19 cellular contexts compared by ENCODE assay signal in genomic region chr10:29050081-29050480, GRCh38.
DNase-seq lines count a peak whose midpoint lies in the region; ATAC-seq, FAIRE-seq and TF ChIP-seq lines count a peak whose summit lies in the region.
"Had no signal": no experiment of that assay in that cellular context is flagged by ENCODE, and none has a peak within 500 bp of the region (broad histone marks: within the 10 kb centered on the region; RNA-seq: fewer than 3 reads in every experiment).

No MANE protein-coding gene starts in this region.

- H3K9me3 Mint-ChIP-seq in mesothelial cell of epicardium (no peaks in the 10 kb centered on the region), type B pancreatic cell (peaks cover 8% of the 10 kb centered on the region)

- H3K4me3 Mint-ChIP-seq in mesothelial cell of epicardium = no peak overlapping the region
- H3K4me3 Mint-ChIP-seq in type B pancreatic cell = no peak overlapping the region
- H3K4me3 Mint-ChIP-seq: B cell; CD4-positive, alpha-beta T cell had no signal

- H3K27me3 Mint-ChIP-seq in mesothelial cell of epicardium (ENCODE audit: low read depth) (no peaks in the 10 kb centered on the region), type B pancreatic cell (peaks cover 7% of the 10 kb centered on the region)

- ATAC-seq in GM18519 (IDR thresholded peaks at IDR 0.05; ENCODE audit: low FRiP score, unreplicated experiment) = peak; percentile 58
- peak; percentile 79 for ATAC-seq in GM19463 (IDR thresholded peaks at IDR 0.05; ENCODE audit: unreplicated experiment)
- peak; percentile 57 for ATAC-seq in HG03097 (IDR thresholded peaks at IDR 0.05; ENCODE audit: low FRiP score, unreplicated experiment)
- ATAC-seq: PC-3 had no signal

- H3K4me3 ChIP-seq in foreskin fibroblast (ENCODE audit: low read depth in 1 of 2, low read length in 2 of 2) = no peak overlapping the region

- H3K36me3 Mint-ChIP-seq in mesothelial cell of epicardium = no peaks in the 10 kb centered on the region
- no peaks in the 10 kb centered on the region for H3K36me3 Mint-ChIP-seq in type B pancreatic cell

- TF ChIP-seq CTCF in mesothelial cell of epicardium (IDR thresholded peaks at IDR 0.05; ENCODE audit: unreplicated experiment) (no peak), type B pancreatic cell (conservative IDR thresholded peaks at IDR 0.05) (no peak), foreskin fibroblast (IDR thresholded peaks at IDR 0.05; ENCODE audit: low read depth, low read length) (no peak)

- TF ChIP-seq POLR2A in GM12891 (IDR thresholded peaks at IDR 0.05; ENCODE audit: low read depth, low read length) = no peak

- H3K4me1 Mint-ChIP-seq in mesothelial cell of epicardium (peaks cover 10% of the 10 kb centered on the region), type B pancreatic cell (ENCODE audit: unreplicated experiment) (peaks cover 10% of the 10 kb centered on the region)
- H3K4me1 Mint-ChIP-seq: B cell had no signal

- no peak for FAIRE-seq in GM12891 (lab: Jason Lieb, UNC)

- peak overlapping the region; percentile 68 for H3K27ac Mint-ChIP-seq in mesothelial cell of epicardium
- H3K27ac Mint-ChIP-seq in type B pancreatic cell = no peak overlapping the region
- H3K27ac Mint-ChIP-seq: B cell; CD4-positive, alpha-beta T cell had no signal

- DNase-seq in mesothelial cell of epicardium (ENCODE audit: low spot score in 2 of 2, unreplicated experiment in 2 of 2) (no peak), GM12891 (ENCODE audit: insufficient read length, low spot score) (no peak), type B pancreatic cell (ENCODE audit: extremely low spot score, unreplicated experiment) (no peak), foreskin fibroblast (no peak)
- DNase-seq: CD4-positive, alpha-beta T cell; DMS79 treated with DMSO at 0.1 percent for 48 hours; GDM1; GOT3; KG1; NCI-H1092; NCI-H2227 treated with DMSO at 0.1 percent for 48 hours; NCI-H526; NK-92 treated with Interleukin-12 subunit alpha and Interleukin-12 subunit beta, amount 100 ng/mL, for 24 hours; PC-3; T-helper 1 cell had no signal

TF ChIP-seq in GM12891, 5 proteins besides CTCF, POLR2A, EP300 and RAD21:
- TF ChIP-seq POLR2AphosphoS5 (IDR thresholded peaks at IDR 0.05; ENCODE audit: low read depth, low read length) (no peak), POU2F2 (IDR thresholded peaks at IDR 0.05; ENCODE audit: low read depth, low read length) (no peak), TAF1 (IDR thresholded peaks at IDR 0.05; ENCODE audit: low read depth, low read length) (no peak), SPI1 (IDR thresholded peaks at IDR 0.05; ENCODE audit: low read depth, low read length) (no peak), PAX5 (IDR thresholded peaks at IDR 0.05; ENCODE audit: insufficient read depth, low read length, severe bottlenecking) (no peak)
